8 cellular contexts compared by ENCODE assay signal in genomic region chr3:11290743-11291680, GRCh38. TPM values are rescaled to one million over a fixed set of nuclear protein-coding genes. Genes with fewer than 3 reads are reported as not detected.
A peak's percentile ranks its signal among the peaks of the same experiment; 100 is the strongest.
DNase-seq lines count a peak whose midpoint lies in the region; TF ChIP-seq lines count a peak whose summit lies in the region.

No MANE protein-coding gene starts in this region.

- peaks cover 46 to 53% (median 47%) of the 10 kb centered on the region in 3 donors for H3K4me1 Mint-ChIP-seq in IgD-negative memory B cell
- peaks cover 20% of the 10 kb centered on the region for H3K4me1 Mint-ChIP-seq in type B pancreatic cell (ENCODE audit: unreplicated experiment)

- H3K36me3 Mint-ChIP-seq in IgD-negative memory B cell (peaks cover 2% of the 10 kb centered on the region), type B pancreatic cell (peaks cover 8% of the 10 kb centered on the region)

- peak overlapping the region; percentile 29 for H3K4me2 ChIP-seq in skeletal muscle satellite cell (ENCODE audit: low read length)

- H3K4me1 ChIP-seq in skeletal muscle satellite cell (ENCODE audit: control insufficient read depth, insufficient read depth, low read length) (peaks cover 51% of the 10 kb centered on the region), prostate gland (replicated peaks) (peaks cover 9% of the 10 kb centered on the region)

- 94% methylated on average over 11 of the region's 11 CpGs for WGBS in prostate gland

- H3K9me3 ChIP-seq in skeletal muscle satellite cell (replicated peaks; ENCODE audit: low read length), result no peaks in the 10 kb centered on the region
- no peaks in the 10 kb centered on the region for H3K9me3 ChIP-seq in prostate gland

- H3K36me3 ChIP-seq in skeletal muscle satellite cell (ENCODE audit: insufficient read depth, low read length), result peaks cover 1% of the 10 kb centered on the region
- no peaks in the 10 kb centered on the region for H3K36me3 ChIP-seq in prostate gland

- H3K4me3 ChIP-seq in skeletal muscle satellite cell (ENCODE audit: low read length), result no peak overlapping the region
- H3K4me3 ChIP-seq in prostate gland, result no peak overlapping the region

- no peak overlapping the region for H3K27ac ChIP-seq in prostate gland

- H3K27me3 Mint-ChIP-seq in IgD-negative memory B cell (peaks cover 2% of the 10 kb centered on the region), type B pancreatic cell (no peaks in the 10 kb centered on the region)

- TF ChIP-seq CTCF in prostate gland (IDR thresholded peaks at IDR 0.05), result no peak
- no peak for TF ChIP-seq CTCF in type B pancreatic cell (conservative IDR thresholded peaks at IDR 0.05)

- intact Hi-C loops in prostate gland (cut with DNase I), result no loop called here

- H3K27me3 ChIP-seq in skeletal muscle satellite cell (ENCODE audit: control insufficient read depth, insufficient read depth, low read length) (no peaks in the 10 kb centered on the region), prostate gland (replicated peaks; ENCODE audit: insufficient read depth) (no peaks in the 10 kb centered on the region)

- peak overlapping the region; percentile 81 to 98 (median 98) for H3K27ac Mint-ChIP-seq in IgD-negative memory B cell
- H3K27ac Mint-ChIP-seq in type B pancreatic cell, result no peak overlapping the region

- H3K9me3 Mint-ChIP-seq in IgD-negative memory B cell (no peaks in the 10 kb centered on the region), type B pancreatic cell (no peaks in the 10 kb centered on the region)

- H3K9ac ChIP-seq in skeletal muscle satellite cell (ENCODE audit: low read depth, low read length), result peak overlapping the region; percentile 26

- TF ChIP-seq POLR2A in prostate gland (IDR thresholded peaks at IDR 0.05), result no peak

- peak; percentile 37 for DNase-seq in activated CD4-positive, alpha-beta T cell treated with anti-CD3 and anti-CD28 coated beads for 48 hours
- DNase-seq in activated CD4-positive, alpha-beta T cell treated with anti-CD3 and anti-CD28 coated beads for 1 hour, result no peak
- DNase-seq in amniotic stem cell (lab: John Stamatoyannopoulos, UW) (peak; percentile 37), NCI-H146 treated with DMSO at 0.1 percent for 48 hours (lab: John Stamatoyannopoulos, UW; ENCODE audit: unreplicated experiment) (no peak), prostate gland (ENCODE audit: low spot score) (no peak), type B pancreatic cell (ENCODE audit: extremely low spot score, unreplicated experiment) (no peak)

- H3K4me3 Mint-ChIP-seq in IgD-negative memory B cell, result peak overlapping the region in 3 of 4 donors; percentile 35 to 87 (median 49)
- H3K4me3 Mint-ChIP-seq in type B pancreatic cell, result no peak overlapping the region

RNA-seq across cellular contexts. Expression of gene ATG7, which starts 18.8 kb away (rescaled TPM):
- 18.1 TPM for polyA plus RNA-seq in IgD-negative memory B cell
- 109 and 175 TPM in 2 replicates for total RNA-seq in skeletal muscle satellite cell (2012; rRNA removed)
- 10 to 100 TPM; 25.2 to 66.5 TPM for total RNA-seq in prostate gland
- 30.9 and 32.4 TPM in 2 replicates for total RNA-seq in type B pancreatic cell (ENCODE audit: low replicate concordance)

Comparison
In these comparisons a context has a peak if more than half of its experiments do, and no peak if none do; other contexts are left out.
1. DNase-seq: peak in activated CD4-positive, alpha-beta T cell treated with anti-CD3 and anti-CD28 coated beads for 48 hours (single experiment) and amniotic stem cell (single experiment); none in activated CD4-positive, alpha-beta T cell treated with anti-CD3 and anti-CD28 coated beads for 1 hour (single experiment), NCI-H146 treated with DMSO at 0.1 percent for 48 hours (single experiment), prostate gland (single experiment) and type B pancreatic cell (single experiment).